Comparison of ENCODE assay signal across 32 cellular contexts in genomic region chr20:36015806-36016401, GRCh38.
"Had no signal": no experiment of that assay in that cellular context is flagged by ENCODE, and none has a peak within 500 bp of the region (broad histone marks: within the 10 kb centered on the region; RNA-seq: fewer than 3 reads in every experiment).

No MANE protein-coding gene starts in this region.

- H3K36me3 ChIP-seq: colonic mucosa, esophagus squamous epithelium, gastroesophageal sphincter had no signal

- H3K36me3 Mint-ChIP-seq: activated naive CD8-positive, alpha-beta T cell; WTC11 had no signal

- H3K27me3 Mint-ChIP-seq: activated CD4-positive, alpha-beta memory T cell treated with anti-CD3 and anti-CD28 coated beads, Interleukin-2, amount 10 ng/mL, durations not matched to agents 7 days and 5 days; activated CD4-positive, alpha-beta T cell treated with anti-CD3 and anti-CD28 coated beads, Interleukin-2, amount 10 ng/mL, durations not matched to agents 7 days and 5 days; activated naive CD8-positive, alpha-beta T cell; activated T-helper 17 cell treated with anti-CD3 and anti-CD28 coated beads, Interleukin-2, amount 50 U/mL, for 72 hours; dendritic cell treated with granulocyte-macrophage colony-stimulating factor and Interleukin-4, amounts not matched to agents 40 ng/mL and 50 ng/mL, for 4 days had no signal

- H3K27me3 ChIP-seq: body of pancreas, colonic mucosa, esophagus squamous epithelium, gastroesophageal sphincter had no signal

- H3K4me3 ChIP-seq: body of pancreas, colonic mucosa, esophagus squamous epithelium, gastroesophageal sphincter had no signal

- H3K4me3 Mint-ChIP-seq: activated CD4-positive, alpha-beta memory T cell treated with anti-CD3 and anti-CD28 coated beads, Interleukin-2, amount 10 ng/mL, durations not matched to agents 7 days and 5 days; activated CD4-positive, alpha-beta T cell treated with anti-CD3 and anti-CD28 coated beads, Interleukin-2, amount 10 ng/mL, durations not matched to agents 7 days and 5 days; activated naive CD8-positive, alpha-beta T cell; activated T-cell treated with anti-CD3 and anti-CD28 coated beads, Interleukin-2, amount 50 U/mL, for 4 hours; activated T-helper 17 cell treated with anti-CD3 and anti-CD28 coated beads, Interleukin-2, amount 50 U/mL, for 72 hours; dendritic cell treated with granulocyte-macrophage colony-stimulating factor and Interleukin-4, amounts not matched to agents 40 ng/mL and 50 ng/mL, for 4 days; effector memory CD8-positive, alpha-beta T cell; WTC11 had no signal

- H3K9me3 ChIP-seq: body of pancreas, colonic mucosa, esophagus squamous epithelium, gastroesophageal sphincter had no signal

- H3K27ac ChIP-seq: colonic mucosa, epithelial cell of prostate, esophagus squamous epithelium, VCaP had no signal

- DNase-seq: activated CD4-positive, alpha-beta memory T cell treated with anti-CD3 and anti-CD28 coated beads, Interleukin-2, amount 10 ng/mL, durations not matched to agents 7 days and 5 days; activated CD4-positive, alpha-beta T cell treated with anti-CD3 and anti-CD28 coated beads for 1 hour; activated CD4-positive, alpha-beta T cell treated with anti-CD3 and anti-CD28 coated beads for 4 hours; activated CD4-positive, alpha-beta T cell treated with anti-CD3 and anti-CD28 coated beads, Interleukin-2, amount 10 ng/mL, durations not matched to agents 7 days and 5 days; activated CD4-positive, alpha-beta T cell treated with anti-CD3 and anti-CD28 coated beads, Interleukin-2, amount 50 U/mL, for 4 hours; activated CD8-positive, alpha-beta memory T cell treated with anti-CD3 and anti-CD28 coated beads, Interleukin-2, amount 50 U/mL, for 48 hours; activated effector memory CD4-positive, alpha-beta T cell treated with Interleukin-2 at 50 U/mL for 16 hours; activated gamma-delta T cell treated with Interleukin-2 at 50 U/mL for 16 hours; activated naive CD4-positive, alpha-beta T cell treated with anti-CD3 and anti-CD28 coated beads, Interleukin-2, amount 50 U/mL, for 16 hours; activated naive CD4-positive, alpha-beta T cell treated with Interleukin-2 at 50 U/mL for 16 hours; activated T-cell treated with anti-CD3 and anti-CD28 coated beads for 4 hours; activated T-cell treated with anti-CD3 and anti-CD28 coated beads, Interleukin-2, amount 50 U/mL, for 4 hours; amniotic stem cell; anterior cingulate cortex; body of pancreas; caudate nucleus; colonic mucosa; effector CD4-positive, alpha-beta T cell; effector memory CD8-positive, alpha-beta T cell; esophagus squamous epithelium; foreskin melanocyte; head of caudate nucleus; hippocampal formation; T-helper 2 cell had no signal

- ATAC-seq: activated T-cell treated with anti-CD3 and anti-CD28 coated beads, Interleukin-2, amount 50 U/mL, for 4 hours; activated T-helper 17 cell treated with anti-CD3 and anti-CD28 coated beads, Interleukin-2, amount 50 U/mL, for 72 hours; body of pancreas; effector memory CD8-positive, alpha-beta T cell; gastroesophageal sphincter; WTC11 had no signal

- H3K27ac Mint-ChIP-seq: activated CD4-positive, alpha-beta memory T cell treated with anti-CD3 and anti-CD28 coated beads, Interleukin-2, amount 10 ng/mL, durations not matched to agents 7 days and 5 days; activated CD4-positive, alpha-beta T cell treated with anti-CD3 and anti-CD28 coated beads, Interleukin-2, amount 10 ng/mL, durations not matched to agents 7 days and 5 days; activated naive CD8-positive, alpha-beta T cell; activated T-helper 17 cell treated with anti-CD3 and anti-CD28 coated beads, Interleukin-2, amount 50 U/mL, for 72 hours; dendritic cell treated with granulocyte-macrophage colony-stimulating factor and Interleukin-4, amounts not matched to agents 40 ng/mL and 50 ng/mL, for 4 days; effector memory CD8-positive, alpha-beta T cell; WTC11 had no signal

- H3K9me3 Mint-ChIP-seq: activated CD4-positive, alpha-beta memory T cell treated with anti-CD3 and anti-CD28 coated beads, Interleukin-2, amount 10 ng/mL, durations not matched to agents 7 days and 5 days; activated CD4-positive, alpha-beta T cell treated with anti-CD3 and anti-CD28 coated beads, Interleukin-2, amount 10 ng/mL, durations not matched to agents 7 days and 5 days; activated T-cell treated with anti-CD3 and anti-CD28 coated beads, Interleukin-2, amount 50 U/mL, for 4 hours; activated T-helper 17 cell treated with anti-CD3 and anti-CD28 coated beads, Interleukin-2, amount 50 U/mL, for 72 hours; dendritic cell treated with granulocyte-macrophage colony-stimulating factor and Interleukin-4, amounts not matched to agents 40 ng/mL and 50 ng/mL, for 4 days; effector memory CD8-positive, alpha-beta T cell; WTC11 had no signal

- FAIRE-seq: TTC549 had no signal

- H3K4me1 Mint-ChIP-seq: activated CD4-positive, alpha-beta memory T cell treated with anti-CD3 and anti-CD28 coated beads, Interleukin-2, amount 10 ng/mL, durations not matched to agents 7 days and 5 days; activated CD4-positive, alpha-beta T cell treated with anti-CD3 and anti-CD28 coated beads, Interleukin-2, amount 10 ng/mL, durations not matched to agents 7 days and 5 days; activated T-helper 17 cell treated with anti-CD3 and anti-CD28 coated beads, Interleukin-2, amount 50 U/mL, for 72 hours had no signal

- H3K4me1 ChIP-seq: colonic mucosa had no signal
